Comparison of ENCODE assay signal across 25 cellular contexts in the genomic region with DNA sequence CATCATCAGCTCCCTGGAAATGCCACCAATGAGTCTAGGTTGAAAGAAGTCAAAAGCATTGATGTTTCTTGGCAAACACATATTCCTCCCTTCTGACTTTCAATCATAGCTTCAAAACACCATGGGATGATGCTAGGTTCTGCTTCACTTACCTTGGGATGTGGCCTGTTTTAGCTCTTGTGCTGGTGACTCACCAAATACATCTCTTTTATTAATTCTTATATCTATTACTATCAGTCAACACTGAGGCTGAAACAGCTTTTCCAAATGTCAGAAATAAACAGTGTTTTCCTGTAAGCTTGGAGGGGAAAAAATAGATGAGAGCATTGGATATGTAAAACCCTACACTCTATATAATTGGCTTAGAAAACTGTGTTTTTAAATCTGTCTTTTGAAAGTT.
DNase-seq lines count a peak whose midpoint lies in the region; ATAC-seq, FAIRE-seq and TF ChIP-seq lines count a peak whose summit lies in the region.
"Had no signal": no experiment of that assay in that cellular context is flagged by ENCODE, and none has a peak within 500 bp of the region (broad histone marks: within the 10 kb centered on the region; RNA-seq: fewer than 3 reads in every experiment).

No MANE protein-coding gene starts in this region.

- H3K27me3 ChIP-seq in mammary epithelial cell (ENCODE audit: insufficient read depth, low read length), result no peaks in the 10 kb centered on the region
- no peaks in the 10 kb centered on the region for H3K27me3 ChIP-seq in astrocyte (ENCODE audit: insufficient read depth, low read length)
- no peaks in the 10 kb centered on the region for H3K27me3 ChIP-seq in neuronal stem cell (ENCODE audit: control insufficient read depth in 3 of 3, insufficient read depth in 3 of 3, low read depth in 1 of 3, low read length in 3 of 3)
- H3K27me3 ChIP-seq: SJSA1 had no signal

- no peak overlapping the region for H2BK15ac ChIP-seq in neuronal stem cell (ENCODE audit: low read length)

- H3K4me1 ChIP-seq in mammary epithelial cell (ENCODE audit: insufficient read depth, low read length) (peaks cover 34% of the 10 kb centered on the region), astrocyte (ENCODE audit: insufficient read depth, low read length) (peaks cover 55% of the 10 kb centered on the region), neuronal stem cell (ENCODE audit: control insufficient read depth in 2 of 2, insufficient read depth in 1 of 2, low read depth in 1 of 2, low read length in 2 of 2) (no peaks in the 10 kb centered on the region)
- H3K4me1 ChIP-seq: HAP-1 had no signal

- BruUV-seq in mammary epithelial cell (replicated peaks; lab: Mats Ljungman, UMichigan) (no TSS peak), MCF 10A (replicated peaks; lab: Mats Ljungman, UMichigan) (no TSS peak)

- peaks cover 32% of the 10 kb centered on the region for H3K4me1 Mint-ChIP-seq in MCF 10A (ENCODE audit: insufficient read depth, unreplicated experiment)
- peaks cover 42% of the 10 kb centered on the region for H3K4me1 Mint-ChIP-seq in astrocyte (ENCODE audit: low read depth, unreplicated experiment)
- no peaks in the 10 kb centered on the region for H3K4me1 Mint-ChIP-seq in activated CD8-positive, alpha-beta memory T cell treated with anti-CD3 and anti-CD28 coated beads, Interleukin-2, amount 10 ng/mL, durations not matched to agents 7 days and 5 days
- H3K4me1 Mint-ChIP-seq: CD8-positive, alpha-beta memory T cell had no signal

- H3K79me2 ChIP-seq in mammary epithelial cell (ENCODE audit: insufficient read depth, low read length), result no peaks in the 10 kb centered on the region
- no peaks in the 10 kb centered on the region for H3K79me2 ChIP-seq in astrocyte (ENCODE audit: insufficient read depth, low read length)

- POLR2A ChIA-PET in MCF 10A (lab: Yijun Ruan, JAX), result interaction anchor here (0.7 kb wide), 1 partner anchor 317 kb away, joined by 3 read pairs; no protein-coding TSS in a partner anchor

- no peak overlapping the region for H4K91ac ChIP-seq in neuronal stem cell (ENCODE audit: low read depth, low read length, poor library complexity)

- no peak for ATAC-seq in activated CD8-positive, alpha-beta memory T cell treated with anti-CD3 and anti-CD28 coated beads, Interleukin-2, amount 10 ng/mL, durations not matched to agents 7 days and 5 days
- ATAC-seq: K562, Right ventricle myocardium inferior had no signal

- H3K27ac ChIP-seq in mammary epithelial cell (ENCODE audit: insufficient read depth, low read depth, low read length) (no peak overlapping the region), astrocyte (ENCODE audit: low read depth, low read length) (peak overlapping the region; percentile 28), neuronal stem cell (replicated peaks; ENCODE audit: low read length) (no peak overlapping the region)
- H3K27ac ChIP-seq: C4-2B, SJSA1 had no signal

- H3K4ac ChIP-seq in neuronal stem cell (ENCODE audit: low read length), result no peak overlapping the region

- H3K23ac ChIP-seq in neuronal stem cell (ENCODE audit: low read depth, low read length, poor library complexity), result no peak overlapping the region

- H2AFZ ChIP-seq in mammary epithelial cell (ENCODE audit: low read depth, low read length) (no peak overlapping the region), astrocyte (ENCODE audit: low read depth, low read length) (no peak overlapping the region), neuronal stem cell (ENCODE audit: low read length) (no peak overlapping the region)

- no peak overlapping the region for H2BK12ac ChIP-seq in neuronal stem cell (ENCODE audit: low read length)

- no peak for TF ChIP-seq CTCF in mammary epithelial cell (conservative IDR thresholded peaks at IDR 0.05 in 1 of 2, IDR thresholded peaks at IDR 0.05 in 1 of 2; ENCODE audit: extremely low read depth in 1 of 2, insufficient read depth in 1 of 2, low read depth in 1 of 2, low read length in 2 of 2)
- TF ChIP-seq CTCF in MCF 10A (IDR thresholded peaks at IDR 0.05; ENCODE audit: unreplicated experiment), result no peak
- no peak for TF ChIP-seq CTCF in astrocyte (IDR thresholded peaks at IDR 0.05; ENCODE audit: insufficient read depth, low read depth, low read length)

- no peak overlapping the region for H3K4me2 ChIP-seq in mammary epithelial cell (ENCODE audit: insufficient read depth, low read depth, low read length)
- H3K4me2 ChIP-seq in astrocyte (ENCODE audit: low read length), result no peak overlapping the region
- no peak overlapping the region for H3K4me2 ChIP-seq in neuronal stem cell (ENCODE audit: insufficient read depth, low read length, poor library complexity, severe bottlenecking)

- CTCF ChIA-PET in mammary epithelial cell (lab: Charles Lee; ENCODE audit: low non-redundant PET) (interaction anchor here (0.5 kb wide), 1 partner anchor 66 kb away, joined by 3 read pairs; no protein-coding TSS in a partner anchor), MCF 10A (lab: Yijun Ruan, JAX) (no interaction called here)
- CTCF ChIA-PET in activated CD8-positive, alpha-beta memory T cell treated with anti-CD3 and anti-CD28 coated beads, Interleukin-2, amount 10 ng/mL, durations not matched to agents 7 days and 5 days (lab: Charles Lee), result no interaction called here

- no peaks in the 10 kb centered on the region for H3K36me3 ChIP-seq in mammary epithelial cell (ENCODE audit: insufficient read depth, low read length)
- H3K36me3 ChIP-seq in astrocyte (ENCODE audit: insufficient read depth, low read length), result no peaks in the 10 kb centered on the region
- H3K36me3 ChIP-seq in neuronal stem cell (replicated peaks in 1 of 2; ENCODE audit: control insufficient read depth in 2 of 2, insufficient read depth in 2 of 2, low read length in 2 of 2), result no peaks in the 10 kb centered on the region
- H3K36me3 ChIP-seq: HAP-1, SJSA1 had no signal

- H3K27ac Mint-ChIP-seq in MCF 10A (ENCODE audit: low read depth, unreplicated experiment) (no peak overlapping the region), astrocyte (ENCODE audit: unreplicated experiment) (no peak overlapping the region)
- H3K27ac Mint-ChIP-seq in activated CD8-positive, alpha-beta memory T cell treated with anti-CD3 and anti-CD28 coated beads, Interleukin-2, amount 10 ng/mL, durations not matched to agents 7 days and 5 days, result no peak overlapping the region
- H3K27ac Mint-ChIP-seq: CD8-positive, alpha-beta memory T cell had no signal

- DNase-seq in mammary epithelial cell, result peak; percentile 11
- DNase-seq in MCF 10A (ENCODE audit: unreplicated experiment), result no peak
- DNase-seq in astrocyte (ENCODE audit: low read depth), result no peak
- DNase-seq in kidney glomerular epithelial cell (lab: John Stamatoyannopoulos, UW), result peak; percentile 13
- no peak for DNase-seq in activated gamma-delta T cell treated with Interleukin-2 at 50 U/mL for 16 hours
- no peak for DNase-seq in activated CD8-positive, alpha-beta memory T cell treated with anti-CD3 and anti-CD28 coated beads, Interleukin-2, amount 10 ng/mL, durations not matched to agents 7 days and 5 days
- DNase-seq in neuronal stem cell (ENCODE audit: low spot score), result no peak
- DNase-seq: 8988T; AML-193; Calu3; CD8-positive, alpha-beta memory T cell; DMS153; GF-D8; NCI-H1092 treated with DMSO at 0.1 percent for 48 hours; NCI-H1436 treated with DMSO at 0.1 percent for 48 hours; NCI-H2029 treated with DMSO at 0.1 percent for 48 hours; NCI-H2171; NCI-H526 treated with DMSO at 0.1 percent for 48 hours; OCI-M1; SW 1271 had no signal

- H3K4me3 Mint-ChIP-seq in MCF 10A (ENCODE audit: unreplicated experiment), result no peak overlapping the region
- H3K4me3 Mint-ChIP-seq in astrocyte (ENCODE audit: unreplicated experiment), result no peak overlapping the region
- H3K4me3 Mint-ChIP-seq in activated CD8-positive, alpha-beta memory T cell treated with anti-CD3 and anti-CD28 coated beads, Interleukin-2, amount 10 ng/mL, durations not matched to agents 7 days and 5 days, result no peak overlapping the region
- H3K4me3 Mint-ChIP-seq: CD8-positive, alpha-beta memory T cell had no signal

- no peak overlapping the region for H2BK120ac ChIP-seq in neuronal stem cell (ENCODE audit: low read depth, low read length)

- intact Hi-C loops in mammary epithelial cell (cut with micrococcal nuclease) (loop anchor here (10.0 kb wide), 1 partner anchor 448 kb away; no protein-coding TSS in a partner anchor), MCF 10A (cut with micrococcal nuclease) (no loop called here)

- H4K20me1 ChIP-seq in mammary epithelial cell (ENCODE audit: insufficient read depth, low read length), result no peaks in the 10 kb centered on the region
- H4K20me1 ChIP-seq in astrocyte (ENCODE audit: insufficient read depth, low read length), result no peaks in the 10 kb centered on the region

- H3K18ac ChIP-seq in neuronal stem cell (ENCODE audit: low read length), result no peak overlapping the region

- H3K27me3 Mint-ChIP-seq in MCF 10A (ENCODE audit: insufficient read depth, unreplicated experiment) (no peaks in the 10 kb centered on the region), astrocyte (ENCODE audit: low read depth, unreplicated experiment) (no peaks in the 10 kb centered on the region)
- peaks cover 6% of the 10 kb centered on the region for H3K27me3 Mint-ChIP-seq in activated CD8-positive, alpha-beta memory T cell treated with anti-CD3 and anti-CD28 coated beads, Interleukin-2, amount 10 ng/mL, durations not matched to agents 7 days and 5 days

- H3K4me3 ChIP-seq in mammary epithelial cell (replicated peaks in 1 of 3; ENCODE audit: insufficient read depth in 1 of 3, low read depth in 2 of 3, low read length in 3 of 3) (no peak overlapping the region), astrocyte (ENCODE audit: insufficient read depth, low read depth, low read length) (no peak overlapping the region), neuronal stem cell (ENCODE audit: low read length in 2 of 2) (no peak overlapping the region)
- H3K4me3 ChIP-seq: HAP-1, K562, SJSA1 had no signal

- H2AK5ac ChIP-seq in neuronal stem cell (ENCODE audit: low read depth, low read length), result no peak overlapping the region

- H3K36me3 Mint-ChIP-seq in MCF 10A (ENCODE audit: insufficient read depth, unreplicated experiment), result no peaks in the 10 kb centered on the region
- H3K36me3 Mint-ChIP-seq in astrocyte (ENCODE audit: low read depth, unreplicated experiment), result no peaks in the 10 kb centered on the region
- no peaks in the 10 kb centered on the region for H3K36me3 Mint-ChIP-seq in activated CD8-positive, alpha-beta memory T cell treated with anti-CD3 and anti-CD28 coated beads, Interleukin-2, amount 10 ng/mL, durations not matched to agents 7 days and 5 days
- H3K36me3 Mint-ChIP-seq: CD8-positive, alpha-beta memory T cell had no signal

- H3K14ac ChIP-seq in neuronal stem cell (ENCODE audit: low read length), result no peak overlapping the region

- H2BK5ac ChIP-seq in neuronal stem cell (ENCODE audit: low read length), result no peak overlapping the region

- in situ Hi-C loops in mammary epithelial cell (cut with MboI; ENCODE audit: low sequenced_read_pairs in 2 of 2), result no loop called here

- dilution Hi-C loops in mammary epithelial cell (cut with HindIII; ENCODE audit: low sequenced_read_pairs), result no loop called here

- H3K9me3 ChIP-seq in mammary epithelial cell (replicated peaks; ENCODE audit: insufficient read depth, low read length) (no peaks in the 10 kb centered on the region), astrocyte (ENCODE audit: insufficient read depth, low read depth, low read length) (no peaks in the 10 kb centered on the region), neuronal stem cell (replicated peaks in 1 of 2; ENCODE audit: control insufficient read depth in 2 of 2, insufficient read depth in 1 of 2, low read depth in 1 of 2, low read length in 2 of 2) (no peaks in the 10 kb centered on the region)
- H3K9me3 ChIP-seq: HAP-1, SJSA1 had no signal

- H3K9ac ChIP-seq in mammary epithelial cell (ENCODE audit: insufficient read depth, low read length), result no peak overlapping the region
- H3K9ac ChIP-seq in astrocyte (ENCODE audit: low read length), result no peak overlapping the region
- H3K9ac ChIP-seq in neuronal stem cell (ENCODE audit: low read depth, low read length, poor library complexity), result no peak overlapping the region

- no peak overlapping the region for H4K8ac ChIP-seq in neuronal stem cell (ENCODE audit: low read depth, low read length)

- H3K79me1 ChIP-seq in neuronal stem cell (ENCODE audit: low read depth, low read length), result no peaks in the 10 kb centered on the region

- FAIRE-seq in astrocyte (lab: Jason Lieb, UNC), result peak; percentile 37
- FAIRE-seq: K562 had no signal

- H3K9me3 Mint-ChIP-seq in MCF 10A (ENCODE audit: unreplicated experiment) (no peaks in the 10 kb centered on the region), astrocyte (ENCODE audit: unreplicated experiment) (no peaks in the 10 kb centered on the region)
- H3K9me3 Mint-ChIP-seq in activated CD8-positive, alpha-beta memory T cell treated with anti-CD3 and anti-CD28 coated beads, Interleukin-2, amount 10 ng/mL, durations not matched to agents 7 days and 5 days (ENCODE audit: low read depth), result no peaks in the 10 kb centered on the region
- H3K9me3 Mint-ChIP-seq: CD8-positive, alpha-beta memory T cell had no signal

Comparison
In these comparisons a context has a peak if more than half of its experiments do, and no peak if none do; other contexts are left out.
1. DNase-seq: peak in mammary epithelial cell (single experiment) and kidney glomerular epithelial cell (single experiment); none in MCF 10A (single experiment), astrocyte (single experiment), activated gamma-delta T cell treated with Interleukin-2 at 50 U/mL for 16 hours (single experiment), activated CD8-positive, alpha-beta memory T cell treated with anti-CD3 and anti-CD28 coated beads, Interleukin-2, amount 10 ng/mL, durations not matched to agents 7 days and 5 days (single experiment) and neuronal stem cell (single experiment).